In the genomic region with DNA sequence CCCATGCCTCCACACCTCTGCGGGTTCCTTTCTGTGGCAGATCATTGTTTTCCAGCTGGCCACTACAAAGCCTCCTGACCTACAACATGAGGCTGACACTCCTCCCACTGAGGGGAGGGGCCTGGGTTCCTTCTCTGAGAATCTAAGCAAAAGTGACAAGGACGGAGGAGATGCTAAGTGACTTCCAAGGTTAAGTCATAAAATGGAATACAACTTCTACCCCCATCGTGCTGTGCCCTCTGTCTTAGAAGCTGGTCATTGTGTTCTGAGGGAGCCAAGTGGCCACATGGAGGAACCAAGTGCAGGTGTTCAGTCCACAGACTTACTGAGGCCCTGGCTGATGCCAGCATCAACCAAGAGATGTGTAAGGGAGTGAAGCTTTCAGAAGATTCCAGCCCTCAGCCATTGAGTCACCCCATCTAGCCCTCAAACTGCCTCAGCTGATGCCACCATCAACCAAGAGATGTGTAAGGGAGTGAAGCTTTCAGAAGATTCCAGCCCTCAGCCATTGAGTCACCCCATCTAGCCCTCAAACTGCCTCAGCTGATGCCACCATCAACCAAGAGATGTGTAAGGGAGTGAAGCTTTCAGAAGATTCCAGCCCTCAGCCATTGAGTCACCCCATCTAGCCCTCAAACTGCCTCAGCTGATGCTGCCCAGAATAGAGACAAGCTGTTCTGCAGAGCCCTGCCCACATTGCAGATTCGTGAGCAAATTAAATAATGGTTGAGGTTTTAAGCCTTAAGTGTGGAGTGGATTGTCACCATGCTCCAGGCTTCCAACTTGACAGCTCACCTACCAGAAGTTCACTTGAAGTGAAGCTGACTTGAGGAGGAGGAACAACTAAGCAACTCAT, we compare ENCODE assay signal across 7 cellular contexts.
DNase-seq lines count a peak whose midpoint lies in the region; ATAC-seq and TF ChIP-seq lines count a peak whose summit lies in the region.
"Not testable (repeated sequence)": the region's sequence is repeated elsewhere in the genome, so short reads cannot be mapped to it uniquely, and the experiment has no call there.

No MANE protein-coding gene starts in this region.

- peaks cover 10 to 21% of the 10 kb centered on the region in 2 donors for H3K36me3 Mint-ChIP-seq in activated T-cell treated with anti-CD3 and anti-CD28 coated beads, Interleukin-2, amount 50 U/mL, for 72 hours (ENCODE audit: insufficient read depth in 2 of 2)

- peak overlapping the region; percentile 37 to 66 for H3K4me3 Mint-ChIP-seq in activated T-cell treated with anti-CD3 and anti-CD28 coated beads, Interleukin-2, amount 50 U/mL, for 72 hours

- H3K79me1 ChIP-seq in trophoblast cell (ENCODE audit: low read length), result peaks cover 13% of the 10 kb centered on the region

- peak; percentile 30 for ATAC-seq in GM18511 (IDR thresholded peaks at IDR 0.05; ENCODE audit: unreplicated experiment)
- peak; percentile 19 for ATAC-seq in HG02973 (IDR thresholded peaks at IDR 0.05; ENCODE audit: unreplicated experiment)
- peak; percentile 10 for ATAC-seq in PC-3
- peak; percentile 86 to 88 for ATAC-seq in activated T-cell treated with anti-CD3 and anti-CD28 coated beads, Interleukin-2, amount 50 U/mL, for 72 hours (replicated peaks in 1 of 2)
- ATAC-seq in left lobe of liver, result peak; percentile 27

- H3K27ac ChIP-seq in PC-3 (ENCODE audit: low read length) (peak overlapping the region; percentile 68), trophoblast cell (ENCODE audit: low read depth, low read length) (peak overlapping the region; percentile 80)
- H3K27ac ChIP-seq in duodenal mucosa (ENCODE audit: low read depth, low read length), result not testable (repeated sequence)

- peak overlapping the region; percentile 48 for H2BK120ac ChIP-seq in trophoblast cell (ENCODE audit: insufficient read depth, low read length, poor library complexity)

- peak overlapping the region; percentile 87 for H2BK12ac ChIP-seq in trophoblast cell (ENCODE audit: low read length)

- not testable (repeated sequence) for DNase-seq in PC-3; left lobe of liver (ENCODE audit: low spot score)
- DNase-seq in activated T-cell treated with anti-CD3 and anti-CD28 coated beads, Interleukin-2, amount 50 U/mL, for 72 hours, result peak in 1 of 2 donors; percentile 56
- DNase-seq in trophoblast cell, result peak; percentile 27 to 42

- H4K91ac ChIP-seq in trophoblast cell (ENCODE audit: low read depth, low read length), result peak overlapping the region; percentile 45

- not testable (repeated sequence) for H3K9me2 ChIP-seq in PC-3 (replicated peaks; ENCODE audit: low read length)

- H4K8ac ChIP-seq in trophoblast cell (ENCODE audit: low read depth, low read length), result peak overlapping the region; percentile 17

- H3K36me3 ChIP-seq in PC-3 (ENCODE audit: low read depth, low read length); trophoblast cell (ENCODE audit: control insufficient read depth in 1 of 2, insufficient read depth in 2 of 2, low read length in 2 of 2): not testable (repeated sequence)
- H3K36me3 ChIP-seq in duodenal mucosa (ENCODE audit: control insufficient read depth in 1 of 2, insufficient read depth in 2 of 2, low read length in 2 of 2), result peaks cover 16 to 19% of the 10 kb centered on the region in 2 donors

- not testable (repeated sequence) for H3K18ac ChIP-seq in trophoblast cell (ENCODE audit: low read length)

- H3F3A ChIP-seq in PC-3 (ENCODE audit: low read length, unreplicated experiment), result not testable (repeated sequence)

- H3K27ac Mint-ChIP-seq in activated T-cell treated with anti-CD3 and anti-CD28 coated beads, Interleukin-2, amount 50 U/mL, for 72 hours, result peak overlapping the region; percentile 95

- peaks cover 64% of the 10 kb centered on the region for H3K4me1 Mint-ChIP-seq in activated T-cell treated with anti-CD3 and anti-CD28 coated beads, Interleukin-2, amount 50 U/mL, for 72 hours (ENCODE audit: low read depth)

- H3K4me1 ChIP-seq in PC-3 (ENCODE audit: insufficient read depth, low read length) (peaks cover 21% of the 10 kb centered on the region), duodenal mucosa (ENCODE audit: control insufficient read depth in 1 of 2, insufficient read depth in 2 of 2, low read length in 2 of 2) (peaks cover 8 to 36% of the 10 kb centered on the region in 2 donors), trophoblast cell (ENCODE audit: control insufficient read depth in 1 of 2, insufficient read depth in 2 of 2, low read length in 2 of 2) (peaks cover 9 to 20% of the 10 kb centered on the region in 2 experiments)

- H3K27me3 Mint-ChIP-seq in activated T-cell treated with anti-CD3 and anti-CD28 coated beads, Interleukin-2, amount 50 U/mL, for 72 hours (ENCODE audit: low read depth), result not testable (repeated sequence)

- peak overlapping the region; percentile 67 for H2BK5ac ChIP-seq in trophoblast cell (ENCODE audit: low read depth, low read length, poor library complexity)

- H4K20me1 ChIP-seq in PC-3 (ENCODE audit: low read length), result not testable (repeated sequence)

- H3K9ac ChIP-seq in PC-3 (ENCODE audit: low read length); trophoblast cell (ENCODE audit: low read length): not testable (repeated sequence)
- H3K9ac ChIP-seq in duodenal mucosa (ENCODE audit: low read depth in 1 of 2, low read length in 2 of 2), result peak overlapping the region in 1 of 2 donors; percentile 16

- H3K4me3 ChIP-seq in PC-3 (ENCODE audit: low read length) (peak overlapping the region; percentile 60), duodenal mucosa (ENCODE audit: low read depth in 1 of 2, low read length in 2 of 2) (peak overlapping the region; percentile 25 to 60)
- H3K4me3 ChIP-seq in trophoblast cell (ENCODE audit: low read depth, low read length), result not testable (repeated sequence)

- H3K79me2 ChIP-seq in PC-3 (ENCODE audit: low read length); trophoblast cell (ENCODE audit: control insufficient read depth, insufficient read depth, low read length, poor library complexity): not testable (repeated sequence)

- intact Hi-C loops in PC-3 (cut with micrococcal nuclease), result loop anchor here (1.0 to 2.0 kb wide), 2 partner anchors 169 to 471 kb away; no protein-coding TSS in a partner anchor

- POLR2A ChIA-PET in PC-3 (lab: Charles Lee; ENCODE audit: unreplicated experiment), result not testable (repeated sequence)

- H2AK5ac ChIP-seq in trophoblast cell (ENCODE audit: low read length), result peak overlapping the region; percentile 11

- not testable (repeated sequence) for H3K23ac ChIP-seq in trophoblast cell (ENCODE audit: low read length)

- CTCF ChIA-PET in PC-3 (lab: Charles Lee), result interaction anchor here (0.7 to 1.1 kb wide), 4 partner anchors 80 to 480 kb away, joined by 3 to 5 read pairs (median 3); partner anchors contain the start of gene BDH2

- H3K27me3 ChIP-seq in PC-3 (ENCODE audit: low read length); duodenal mucosa (ENCODE audit: control insufficient read depth in 1 of 2, insufficient read depth in 2 of 2, low read length in 2 of 2); trophoblast cell (ENCODE audit: insufficient read depth, low read length): not testable (repeated sequence)

- peak overlapping the region; percentile 83 for H3K4me2 ChIP-seq in PC-3 (ENCODE audit: low read length)
- H3K4me2 ChIP-seq in trophoblast cell (ENCODE audit: low read length), result peak overlapping the region; percentile 49

- not testable (repeated sequence) for H3K4ac ChIP-seq in trophoblast cell (ENCODE audit: low read depth, low read length)

- not testable (repeated sequence) for H4K12ac ChIP-seq in trophoblast cell (ENCODE audit: low read depth, low read length)

- not testable (repeated sequence) for BruUV-seq in PC-3 (replicated peaks; lab: Mats Ljungman, UMichigan)

- H3K9me3 ChIP-seq in PC-3 (ENCODE audit: low read length); duodenal mucosa (ENCODE audit: control insufficient read depth in 1 of 2, low read length in 2 of 2); trophoblast cell (ENCODE audit: insufficient read depth, low read depth, low read length): not testable (repeated sequence)

- no CpG with 5 or more reads among the region's 4 CpGs for WGBS in trophoblast cell (ENCODE audit: extremely low coverage, insufficient coverage, insufficient read length)

- H3K9me3 Mint-ChIP-seq in activated T-cell treated with anti-CD3 and anti-CD28 coated beads, Interleukin-2, amount 50 U/mL, for 72 hours, result not testable (repeated sequence)

- peak overlapping the region; percentile 59 for H3K14ac ChIP-seq in trophoblast cell (ENCODE audit: low read length)

- TF ChIP-seq CTCF in PC-3 (conservative IDR thresholded peaks at IDR 0.05; ENCODE audit: low read depth, low read length), result not testable (repeated sequence)

- H2AFZ ChIP-seq in PC-3 (ENCODE audit: low read length), result peak overlapping the region; percentile 69; the same call in 1 of the 2 replicates
- H2AFZ ChIP-seq in trophoblast cell (ENCODE audit: insufficient read depth, low read length, poor library complexity), result not testable (repeated sequence)

Comparison
In these comparisons a context has a peak if more than half of its experiments do, and no peak if none do; other contexts are left out.
1. ATAC-seq: peak in every context shown above with its lines; median percentile 87 in activated T-cell treated with anti-CD3 and anti-CD28 coated beads, Interleukin-2, amount 50 U/mL, for 72 hours; 30 in GM18511; 27 in left lobe of liver; 19 in HG02973; 10 in PC-3.